19 cellular contexts compared by ENCODE assay signal in the genomic region with DNA sequence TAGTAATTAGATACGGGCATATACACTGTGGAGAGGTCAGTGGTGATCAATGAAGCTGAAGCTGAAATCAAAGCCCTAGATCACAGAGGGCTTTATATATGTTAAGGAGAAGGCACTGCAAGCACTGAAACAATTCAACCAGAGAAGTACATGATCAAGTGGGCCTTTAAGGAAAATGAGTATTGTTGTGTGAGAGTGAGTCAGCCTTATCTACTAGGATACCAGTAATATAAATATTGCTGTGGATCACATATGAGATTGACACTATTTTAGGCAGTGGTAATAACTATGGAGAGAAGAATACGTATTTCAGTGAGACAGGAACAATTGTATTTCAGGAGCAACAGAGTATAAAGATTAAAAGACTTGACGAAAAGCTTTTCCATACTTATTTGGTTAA.
"Had no signal": no experiment of that assay in that cellular context is flagged by ENCODE, and none has a peak within 500 bp of the region (broad histone marks: within the 10 kb centered on the region; RNA-seq: fewer than 3 reads in every experiment).

No MANE protein-coding gene starts in this region.

- H3K36me3 Mint-ChIP-seq: activated naive CD8-positive, alpha-beta T cell; naive thymus-derived CD8-positive, alpha-beta T cell had no signal

- H3K4me3 Mint-ChIP-seq: activated CD4-positive, alpha-beta T cell treated with anti-CD3 and anti-CD28 coated beads, Interleukin-2, amount 10 ng/mL, durations not matched to agents 7 days and 5 days; activated naive CD8-positive, alpha-beta T cell; activated T-cell treated with anti-CD3 and anti-CD28 coated beads, Interleukin-2, amount 50 U/mL, for 72 hours; naive thymus-derived CD8-positive, alpha-beta T cell; T-helper 2 cell treated with Interferon-gamma antibody and Interleukin-4, amounts not matched to agents 5 μg/mL and 100 μg/mL, for 36 hours had no signal

- H3K9me3 Mint-ChIP-seq: activated CD4-positive, alpha-beta T cell treated with anti-CD3 and anti-CD28 coated beads, Interleukin-2, amount 10 ng/mL, durations not matched to agents 7 days and 5 days; activated T-cell treated with anti-CD3 and anti-CD28 coated beads, Interleukin-2, amount 50 U/mL, for 72 hours; naive thymus-derived CD8-positive, alpha-beta T cell; T-helper 2 cell treated with Interferon-gamma antibody and Interleukin-4, amounts not matched to agents 5 μg/mL and 100 μg/mL, for 36 hours had no signal

- H3K27me3 Mint-ChIP-seq: activated CD4-positive, alpha-beta T cell treated with anti-CD3 and anti-CD28 coated beads, Interleukin-2, amount 10 ng/mL, durations not matched to agents 7 days and 5 days; activated naive CD8-positive, alpha-beta T cell; naive thymus-derived CD8-positive, alpha-beta T cell had no signal

- H3K27ac Mint-ChIP-seq: activated CD4-positive, alpha-beta T cell treated with anti-CD3 and anti-CD28 coated beads, Interleukin-2, amount 10 ng/mL, durations not matched to agents 7 days and 5 days; activated naive CD8-positive, alpha-beta T cell; activated T-cell treated with anti-CD3 and anti-CD28 coated beads, Interleukin-2, amount 50 U/mL, for 72 hours; naive thymus-derived CD8-positive, alpha-beta T cell; T-helper 2 cell treated with Interferon-gamma antibody and Interleukin-4, amounts not matched to agents 5 μg/mL and 100 μg/mL, for 36 hours had no signal

- H3K4me3 ChIP-seq: left ventricle myocardium inferior had no signal

- ATAC-seq: activated T-cell treated with anti-CD3 and anti-CD28 coated beads, Interleukin-2, amount 50 U/mL, for 72 hours; naive thymus-derived CD8-positive, alpha-beta T cell had no signal

- H3K4me1 Mint-ChIP-seq: activated CD4-positive, alpha-beta T cell treated with anti-CD3 and anti-CD28 coated beads, Interleukin-2, amount 10 ng/mL, durations not matched to agents 7 days and 5 days; naive thymus-derived CD8-positive, alpha-beta T cell had no signal

- DNase-seq: activated CD4-positive, alpha-beta T cell treated with anti-CD3 and anti-CD28 coated beads, Interleukin-2, amount 10 ng/mL, durations not matched to agents 7 days and 5 days; activated CD4-positive, CD25-positive, alpha-beta regulatory T cell; activated CD8-positive, alpha-beta memory T cell treated with anti-CD3 and anti-CD28 coated beads, Interleukin-2, amount 50 U/mL, for 48 hours; activated gamma-delta T cell; activated T-cell treated with anti-CD3 and anti-CD28 coated beads, Interleukin-2, amount 50 U/mL, for 72 hours; amygdala; erythroblast; glutamatergic neuron; hypothalamus; left ventricle myocardium inferior; naive thymus-derived CD8-positive, alpha-beta T cell; retina; stimulated activated CD4-positive, alpha-beta T cell treated with anti-CD3 and anti-CD28 coated beads, Interleukin-15, amount 100 ng/mL, for 24 hours; stimulated activated CD4-positive, alpha-beta T cell treated with anti-CD3 and anti-CD28 coated beads, Interleukin-4, amount 100 ng/mL, for 1 hour; stimulated activated naive CD4-positive, alpha-beta T cell; substantia nigra; trophoblast cell had no signal
